18 cellular contexts compared by ENCODE assay signal in the genomic region with DNA sequence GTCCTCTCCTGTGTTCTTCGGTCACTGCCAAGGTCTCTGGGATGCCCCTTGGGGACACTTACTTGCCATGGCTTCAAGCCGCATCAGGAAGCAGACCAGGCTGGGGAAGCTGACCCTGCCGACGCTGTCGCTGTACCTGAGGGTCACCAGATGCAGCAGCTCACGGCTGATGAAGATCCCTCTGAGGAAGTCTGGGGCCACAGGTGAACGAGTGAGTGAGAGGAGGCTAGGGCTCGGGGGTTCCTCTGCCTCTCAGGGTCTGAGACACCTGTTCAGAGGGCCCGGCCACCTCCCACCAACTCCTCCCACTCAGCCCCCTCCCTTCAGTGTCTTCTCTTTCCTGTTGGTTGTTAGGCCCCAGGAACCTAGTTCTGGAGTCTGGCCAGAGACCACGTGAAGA.
DNase-seq lines count a peak whose midpoint lies in the region; ATAC-seq, FAIRE-seq and TF ChIP-seq lines count a peak whose summit lies in the region.
"Had no signal": no experiment of that assay in that cellular context is flagged by ENCODE, and none has a peak within 500 bp of the region (broad histone marks: within the 10 kb centered on the region; RNA-seq: fewer than 3 reads in every experiment).

No MANE protein-coding gene starts in this region.

- H3K18ac ChIP-seq in H1 (ENCODE audit: extremely low read depth, low read length) (no peak overlapping the region), neuronal stem cell (ENCODE audit: low read length) (no peak overlapping the region)

- no peak for TF ChIP-seq POLR2A in H1 (IDR thresholded peaks at IDR 0.05; ENCODE audit: control extremely low read depth in 1 of 2, low read depth in 2 of 2, low read length in 2 of 2)
- TF ChIP-seq POLR2A in body of pancreas (IDR thresholded peaks at IDR 0.05): no peak

- H2BK12ac ChIP-seq in H1 (ENCODE audit: low read depth, low read length) (no peak overlapping the region), neuronal stem cell (ENCODE audit: low read length) (no peak overlapping the region)

- TF ChIP-seq RAD21 in H1 (IDR thresholded peaks at IDR 0.05 in 1 of 2, conservative IDR thresholded peaks at IDR 0.05 in 1 of 2; ENCODE audit: low read depth in 2 of 2, low read length in 2 of 2): no peak

- no peak overlapping the region for H3K56ac ChIP-seq in H1 (replicated peaks; ENCODE audit: insufficient read length, low read depth, low read length)

- H3K4me3 ChIP-seq in H1 (ENCODE audit: extremely low read depth in 1 of 4, insufficient read depth in 2 of 4, low read depth in 3 of 4, low read length in 4 of 4): no peak overlapping the region
- no peak overlapping the region for H3K4me3 ChIP-seq in neuronal stem cell (ENCODE audit: low read length in 2 of 2)
- H3K4me3 ChIP-seq in body of pancreas: no peak overlapping the region
- H3K4me3 ChIP-seq: BLaER1, GM23248 had no signal

- no peak for TF ChIP-seq CTCF in H1 (IDR thresholded peaks at IDR 0.05; ENCODE audit: control extremely low read depth in 1 of 3, insufficient read depth in 1 of 3, low read depth in 1 of 3, low read length in 3 of 3)
- no peak for TF ChIP-seq CTCF in body of pancreas (IDR thresholded peaks at IDR 0.05)

- H4K91ac ChIP-seq in H1 (replicated peaks; ENCODE audit: insufficient read length, low read length): no peak overlapping the region
- no peak overlapping the region for H4K91ac ChIP-seq in neuronal stem cell (ENCODE audit: low read depth, low read length, poor library complexity)

- H4K20me1 ChIP-seq in H1 (replicated peaks in 1 of 2; ENCODE audit: control insufficient read depth in 1 of 2, insufficient read depth in 2 of 2, low read length in 2 of 2): no peaks in the 10 kb centered on the region
- H4K20me1 ChIP-seq: BLaER1 had no signal

- H2AFZ ChIP-seq in H1 (ENCODE audit: low read length): no peak overlapping the region
- H2AFZ ChIP-seq in neuronal stem cell (ENCODE audit: low read length): no peak overlapping the region
- H2AFZ ChIP-seq: GM23248 had no signal

- H3K79me1 ChIP-seq in H1 (ENCODE audit: low read depth, low read length) (no peaks in the 10 kb centered on the region), neuronal stem cell (ENCODE audit: low read depth, low read length) (no peaks in the 10 kb centered on the region)

- no peak for TF ChIP-seq EP300 in H1 (IDR thresholded peaks at IDR 0.05; ENCODE audit: borderline replicate concordance in 1 of 2, low read depth in 2 of 2, low read length in 2 of 2)

- H4K8ac ChIP-seq in H1 (ENCODE audit: extremely low read depth, insufficient read depth, low read length) (peak overlapping the region; percentile 43; the same call in 1 of the 2 replicates), neuronal stem cell (ENCODE audit: low read depth, low read length) (no peak overlapping the region)

- H3K36me3 ChIP-seq in H1 (ENCODE audit: control insufficient read depth in 2 of 4, insufficient read depth in 4 of 4, low read length in 3 of 4) (no peaks in the 10 kb centered on the region), neuronal stem cell (replicated peaks in 1 of 2; ENCODE audit: control insufficient read depth in 2 of 2, insufficient read depth in 2 of 2, low read length in 2 of 2) (no peaks in the 10 kb centered on the region), body of pancreas (replicated peaks in 1 of 2; ENCODE audit: insufficient read depth in 1 of 2, low read depth in 2 of 2) (no peaks in the 10 kb centered on the region)
- H3K36me3 ChIP-seq: BLaER1 had no signal

- no peak overlapping the region for H3K4ac ChIP-seq in H1 (replicated peaks; ENCODE audit: insufficient read length, low read depth, low read length)
- no peak overlapping the region for H3K4ac ChIP-seq in neuronal stem cell (ENCODE audit: low read length)

- H3K23ac ChIP-seq in H1 (ENCODE audit: insufficient read length) (no peak overlapping the region), neuronal stem cell (ENCODE audit: low read depth, low read length, poor library complexity) (peak overlapping the region; percentile 30)

- POLR2A ChIA-PET in H1 (lab: Charles Lee; ENCODE audit: partially characterized antibody): no interaction called here

- H3K27me3 ChIP-seq in H1 (replicated peaks in 1 of 4; ENCODE audit: control insufficient read depth in 3 of 4, extremely low read depth in 1 of 4, insufficient read depth in 3 of 4, low read length in 3 of 4) (no peaks in the 10 kb centered on the region), neuronal stem cell (ENCODE audit: control insufficient read depth in 3 of 3, insufficient read depth in 3 of 3, low read depth in 1 of 3, low read length in 3 of 3) (no peaks in the 10 kb centered on the region), body of pancreas (no peaks in the 10 kb centered on the region)
- H3K27me3 ChIP-seq: BLaER1 had no signal

- intact Hi-C loops in body of pancreas (cut with DNase I): no loop called here

- no peak overlapping the region for H2BK20ac ChIP-seq in H1 (ENCODE audit: low read length)

- H2BK15ac ChIP-seq in H1 (ENCODE audit: low read length) (no peak overlapping the region), neuronal stem cell (ENCODE audit: low read length) (no peak overlapping the region)

- H2BK120ac ChIP-seq in H1 (replicated peaks; ENCODE audit: low read depth, low read length) (no peak overlapping the region), neuronal stem cell (ENCODE audit: low read depth, low read length) (no peak overlapping the region)

- H2AK5ac ChIP-seq in H1 (ENCODE audit: low read depth, low read length) (no peak overlapping the region), neuronal stem cell (ENCODE audit: low read depth, low read length) (no peak overlapping the region)

- H3K9me3 ChIP-seq in H1 (ENCODE audit: insufficient read depth in 2 of 2, low read depth in 1 of 2, low read length in 1 of 2) (no peaks in the 10 kb centered on the region), neuronal stem cell (replicated peaks in 1 of 2; ENCODE audit: control insufficient read depth in 2 of 2, insufficient read depth in 1 of 2, low read depth in 1 of 2, low read length in 2 of 2) (peaks cover 0 to 2% of the 10 kb centered on the region in 2 donors), body of pancreas (no peaks in the 10 kb centered on the region)
- H3K9me3 ChIP-seq: BLaER1 had no signal

- H3K27ac ChIP-seq in H1 (ENCODE audit: low read depth, low read length): no peak overlapping the region
- no peak overlapping the region for H3K27ac ChIP-seq in neuronal stem cell (replicated peaks; ENCODE audit: low read length)
- no peak overlapping the region for H3K27ac ChIP-seq in body of pancreas
- H3K27ac ChIP-seq: BLaER1, GM23248, HL-60 had no signal

- ATAC-seq in body of pancreas: no peak
- ATAC-seq: CD8-positive, alpha-beta T cell; HCT116 had no signal

- H3K4me2 ChIP-seq in H1 (ENCODE audit: insufficient read depth in 1 of 2, low read depth in 2 of 2, low read length in 2 of 2) (no peak overlapping the region), neuronal stem cell (ENCODE audit: insufficient read depth, low read length, poor library complexity, severe bottlenecking) (no peak overlapping the region)
- H3K4me2 ChIP-seq: BLaER1 had no signal

- no peak overlapping the region for H4K5ac ChIP-seq in H1 (ENCODE audit: insufficient read length, low read depth, low read length)

- FAIRE-seq in H1 (lab: Jason Lieb, UNC): no peak
- FAIRE-seq: H54 had no signal

- no peak overlapping the region for H3K9ac ChIP-seq in H1 (replicated peaks in 1 of 4; ENCODE audit: extremely low read depth in 1 of 4, low read depth in 3 of 4, low read length in 3 of 4)
- H3K9ac ChIP-seq in neuronal stem cell (ENCODE audit: low read depth, low read length, poor library complexity): peak overlapping the region; percentile 24
- H3K9ac ChIP-seq: BLaER1, GM23248 had no signal

- H3K14ac ChIP-seq in H1 (ENCODE audit: insufficient read length) (no peak overlapping the region), neuronal stem cell (ENCODE audit: low read length) (no peak overlapping the region)

- H3K79me2 ChIP-seq in H1 (ENCODE audit: control insufficient read depth in 1 of 2, insufficient read depth in 2 of 2, low read length in 2 of 2): no peaks in the 10 kb centered on the region

- 97% methylated on average over 10 of the region's 10 CpGs; no CpG with 5 or more reads in 1 of the 2 experiments for WGBS in H1 (ENCODE audit: extremely low coverage in 1 of 2, insufficient coverage in 1 of 2, insufficient read length in 1 of 2, insufficient replicate concordance in 2 of 2, low coverage in 1 of 2, low lambda C conversion rate in 2 of 2, missing lambda C conversion rate in 1 of 2), 2 experiments
- no CpG with 5 or more reads among the region's 10 CpGs for WGBS in neuronal stem cell (ENCODE audit: extremely low coverage in 2 of 2, insufficient read length in 2 of 2, insufficient replicate concordance in 1 of 2), 2 donors
- 80 to 82% methylated on average over 10 of the region's 10 CpGs for WGBS in body of pancreas, 2 donors

- no peaks in the 10 kb centered on the region; the same call in 1 of the 2 replicates for H3K23me2 ChIP-seq in H1 (ENCODE audit: low read depth, low read length)

- DNase-seq in activated effector memory CD4-positive, alpha-beta T cell treated with anti-CD3 and anti-CD28 coated beads, Interleukin-2, amount 50 U/mL, for 16 hours: peak; percentile 57
- no peak for DNase-seq in activated effector memory CD4-positive, alpha-beta T cell treated with Interleukin-2 at 50 U/mL for 16 hours
- DNase-seq in H1 (ENCODE audit: low read depth in 1 of 2, low spot score in 2 of 2) (no peak), neuronal stem cell (ENCODE audit: low spot score) (no peak), NCI-H510A (lab: John Stamatoyannopoulos, UW) (no peak), putamen (ENCODE audit: low spot score) (no peak), body of pancreas (no peak)
- DNase-seq: 8988T; Calu3; CD8-positive, alpha-beta T cell; DMS79 treated with DMSO at 0.1 percent for 48 hours; GF-D8; GM23248; HFFc6 had no signal

- peaks cover 0 to 2% (median 0%) of the 10 kb centered on the region in 4 experiments; a peak in 1 of 7 replicates for H3K4me1 ChIP-seq in H1 (replicated peaks in 1 of 4; ENCODE audit: control insufficient read depth in 3 of 4, insufficient read depth in 4 of 4, low read length in 3 of 4)
- H3K4me1 ChIP-seq in neuronal stem cell (ENCODE audit: control insufficient read depth in 2 of 2, insufficient read depth in 1 of 2, low read depth in 1 of 2, low read length in 2 of 2): peaks cover 0 to 2% of the 10 kb centered on the region in 2 donors
- peaks cover 5% of the 10 kb centered on the region for H3K4me1 ChIP-seq in body of pancreas

- CTCF ChIA-PET in H1 (lab: Charles Lee; ENCODE audit: partially characterized antibody): interaction anchor here (0.6 to 1.5 kb wide), 5 partner anchors 17 to 150 kb away, joined by 3 to 6 read pairs (median 3); no protein-coding TSS in a partner anchor

- H2BK5ac ChIP-seq in H1 (ENCODE audit: low read depth, low read length) (no peak overlapping the region), neuronal stem cell (ENCODE audit: low read length) (no peak overlapping the region)
